Comparison of ENCODE assay signal across 8 cellular contexts in the genomic region with DNA sequence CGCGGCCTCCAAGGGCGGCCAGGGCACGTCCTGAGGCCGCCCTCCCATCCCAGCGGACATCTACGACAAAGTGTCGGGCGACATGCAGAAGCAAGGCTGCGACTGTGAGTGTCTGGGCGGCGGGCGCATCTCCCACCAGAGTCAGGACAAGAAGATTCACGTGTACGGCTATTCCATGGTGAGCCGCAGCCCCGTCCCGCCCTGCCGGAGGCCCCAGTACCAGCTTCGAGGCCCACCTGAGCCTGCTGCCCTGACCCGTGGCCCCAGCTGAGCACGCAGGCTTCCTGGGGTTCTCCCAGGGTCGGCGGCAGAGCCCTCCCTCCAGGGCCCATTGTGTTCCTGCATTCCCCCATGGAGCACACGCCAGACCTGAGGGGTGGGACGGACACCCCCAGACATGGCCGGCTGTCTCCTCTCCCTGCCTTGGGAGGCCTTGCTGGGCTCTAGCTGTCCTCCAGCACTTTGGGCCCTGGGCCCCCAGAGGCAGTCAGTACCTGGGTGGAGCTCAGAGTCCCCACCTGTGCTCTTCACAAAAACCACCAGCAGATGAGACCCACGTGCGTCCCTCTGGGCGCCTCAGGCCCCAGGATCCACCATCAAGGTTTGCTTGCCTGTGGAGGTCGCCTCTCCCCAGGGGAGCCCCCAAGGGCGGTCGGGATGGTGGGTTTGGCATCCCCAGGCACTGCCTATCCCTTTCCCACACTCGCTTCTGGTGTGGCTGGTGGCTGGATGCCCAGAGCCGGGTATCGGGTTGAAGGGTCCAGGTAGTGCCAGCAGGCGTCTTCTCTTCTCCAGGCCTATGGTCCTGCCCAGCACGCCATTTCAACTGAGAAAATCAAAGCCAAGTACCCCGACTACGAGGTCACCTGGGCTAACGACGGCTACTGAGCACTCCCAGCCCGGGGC. TPM values are rescaled to one million over a fixed set of nuclear protein-coding genes. Genes with fewer than 3 reads are reported as not detected.
A peak's percentile ranks its signal among the peaks of the same experiment; 100 is the strongest.
DNase-seq lines count a peak whose midpoint lies in the region; ATAC-seq, FAIRE-seq and TF ChIP-seq lines count a peak whose summit lies in the region.

No MANE protein-coding gene starts in this region.

- H2BK120ac ChIP-seq in H1 (replicated peaks; ENCODE audit: low read depth, low read length): no peak overlapping the region

- H3K4ac ChIP-seq in H1 (replicated peaks; ENCODE audit: insufficient read length, low read depth, low read length): no peak overlapping the region

- H2BK12ac ChIP-seq in H1 (ENCODE audit: low read depth, low read length): peak overlapping the region; percentile 1; the same call in 1 of the 2 replicates

- H3K4me3 ChIP-seq in BLaER1 (peak overlapping the region; percentile 87), NT2/D1 (ENCODE audit: insufficient read length, low read depth) (peak overlapping the region; percentile 45), H1 (ENCODE audit: extremely low read depth in 1 of 4, insufficient read depth in 2 of 4, low read depth in 3 of 4, low read length in 4 of 4) (peak overlapping the region; percentile 56 to 89 (median 72)), neural cell (ENCODE audit: low read length) (peak overlapping the region; percentile 86)

- H3K9ac ChIP-seq in BLaER1 (peak overlapping the region; percentile 84), NT2/D1 (ENCODE audit: insufficient read length, low read depth) (peak overlapping the region; percentile 87), H1 (replicated peaks in 1 of 4; ENCODE audit: extremely low read depth in 1 of 4, low read depth in 3 of 4, low read length in 3 of 4) (peak overlapping the region in 2 of 4 experiments; percentile 45 to 55; a peak in 1 of 7 replicates), neural cell (ENCODE audit: low read length) (peak overlapping the region; percentile 78)

- CTCF ChIA-PET in H1 (lab: Charles Lee; ENCODE audit: partially characterized antibody): interaction anchor here (1.5 kb wide), 1 partner anchor 9 kb away, joined by 5 read pairs; no protein-coding TSS in a partner anchor

- no peak overlapping the region for H2AFZ ChIP-seq in H1 (ENCODE audit: low read length)
- H2AFZ ChIP-seq in neural cell (ENCODE audit: low read depth, low read length): no peak overlapping the region

- no peak overlapping the region for H4K91ac ChIP-seq in H1 (replicated peaks; ENCODE audit: insufficient read length, low read length)

- peaks cover 13% of the 10 kb centered on the region for H3K23me2 ChIP-seq in H1 (ENCODE audit: low read depth, low read length)

- H3K27me3 ChIP-seq in BLaER1 (peaks cover 27% of the 10 kb centered on the region), NT2/D1 (ENCODE audit: insufficient read depth, insufficient read length) (no peaks in the 10 kb centered on the region), H1 (replicated peaks in 1 of 4; ENCODE audit: control insufficient read depth in 3 of 4, extremely low read depth in 1 of 4, insufficient read depth in 3 of 4, low read length in 3 of 4) (peaks cover 2 to 12% (median 7%) of the 10 kb centered on the region in 4 experiments; a peak in 6 of 7 replicates), neural cell (ENCODE audit: insufficient read depth, low read depth, low read length) (no peaks in the 10 kb centered on the region)

- DNase-seq in NT2/D1 (ENCODE audit: low read depth, low spot score) (no peak), H1 (ENCODE audit: low read depth in 1 of 2, low spot score in 2 of 2) (no peak), NOMO-1 (lab: John Stamatoyannopoulos, UW; ENCODE audit: unreplicated experiment in 2 of 2) (no peak), amniotic stem cell (lab: John Stamatoyannopoulos, UW) (no peak)

- peak overlapping the region; percentile 98; the same call in 1 of the 2 replicates for H2BK5ac ChIP-seq in H1 (ENCODE audit: low read depth, low read length)

- H3K36me3 ChIP-seq in BLaER1 (peaks cover 22% of the 10 kb centered on the region), NT2/D1 (ENCODE audit: insufficient read depth, insufficient read length, low read length) (peaks cover 38% of the 10 kb centered on the region), H1 (ENCODE audit: control insufficient read depth in 2 of 4, insufficient read depth in 4 of 4, low read length in 3 of 4) (peaks cover 0 to 7% (median 3%) of the 10 kb centered on the region in 4 experiments; a peak in 4 of 8 replicates), neural cell (ENCODE audit: insufficient read depth, low read length) (no peaks in the 10 kb centered on the region)

- H4K8ac ChIP-seq in H1 (ENCODE audit: extremely low read depth, insufficient read depth, low read length): no peak overlapping the region; the same call in 1 of the 2 replicates

- TF ChIP-seq RAD21 in H1 (IDR thresholded peaks at IDR 0.05 in 1 of 2, conservative IDR thresholded peaks at IDR 0.05 in 1 of 2; ENCODE audit: low read depth in 2 of 2, low read length in 2 of 2): no peak
- TF ChIP-seq RAD21 in neural cell (conservative IDR thresholded peaks at IDR 0.05): no peak

- no peak for FAIRE-seq in H1 (lab: Jason Lieb, UNC)

- TF ChIP-seq EP300 in H1 (IDR thresholded peaks at IDR 0.05; ENCODE audit: borderline replicate concordance in 1 of 2, low read depth in 2 of 2, low read length in 2 of 2) (no peak), neural cell (conservative IDR thresholded peaks at IDR 0.05; ENCODE audit: poor library complexity, severe bottlenecking) (no peak)

- H3K9me3 ChIP-seq in BLaER1: peaks cover 12% of the 10 kb centered on the region; the same call in 1 of the 2 replicates
- H3K9me3 ChIP-seq in NT2/D1 (ENCODE audit: insufficient read depth, low read length): no peaks in the 10 kb centered on the region; the same call in 1 of the 2 replicates
- H3K9me3 ChIP-seq in H1 (ENCODE audit: insufficient read depth in 2 of 2, low read depth in 1 of 2, low read length in 1 of 2): no peaks in the 10 kb centered on the region
- no peaks in the 10 kb centered on the region for H3K9me3 ChIP-seq in neural cell (ENCODE audit: low read length)

- peak overlapping the region; percentile 100 for H3K4me2 ChIP-seq in BLaER1
- peak overlapping the region; percentile 75 to 98 for H3K4me2 ChIP-seq in H1 (ENCODE audit: insufficient read depth in 1 of 2, low read depth in 2 of 2, low read length in 2 of 2)
- peak overlapping the region; percentile 57 for H3K4me2 ChIP-seq in neural cell (ENCODE audit: low read length)

- no peak overlapping the region for H3K14ac ChIP-seq in H1 (ENCODE audit: insufficient read length)

- H3K56ac ChIP-seq in H1 (replicated peaks; ENCODE audit: insufficient read length, low read depth, low read length): no peak overlapping the region

- POLR2A ChIA-PET in H1 (lab: Charles Lee; ENCODE audit: partially characterized antibody): interaction anchor here (0.6 to 16.2 kb wide), 7 partner anchors 11 to 74 kb away, joined by 3 to 248 read pairs (median 4); a partner anchor contains a TSS

- H3F3A ChIP-seq in neural cell (ENCODE audit: insufficient read depth, low read length, poor library complexity, severe bottlenecking): no peaks in the 10 kb centered on the region

- ATAC-seq in HG03469 (IDR thresholded peaks at IDR 0.05; ENCODE audit: unreplicated experiment) (no peak), HG03354 (IDR thresholded peaks at IDR 0.05; ENCODE audit: poor library complexity, severe bottlenecking, unreplicated experiment) (no peak)

- peak overlapping the region; percentile 19; the same call in 1 of the 2 replicates for H3K18ac ChIP-seq in H1 (ENCODE audit: extremely low read depth, low read length)

- H3K4me1 ChIP-seq in BLaER1 (peaks cover 50% of the 10 kb centered on the region), NT2/D1 (ENCODE audit: insufficient read depth, insufficient read length) (peaks cover 42% of the 10 kb centered on the region), H1 (replicated peaks in 1 of 4; ENCODE audit: control insufficient read depth in 3 of 4, insufficient read depth in 4 of 4, low read length in 3 of 4) (peaks cover 0 to 18% (median 8%) of the 10 kb centered on the region in 4 experiments; a peak in 5 of 7 replicates)

- H4K20me1 ChIP-seq in BLaER1 (peaks cover 36% of the 10 kb centered on the region), H1 (replicated peaks in 1 of 2; ENCODE audit: control insufficient read depth in 1 of 2, insufficient read depth in 2 of 2, low read length in 2 of 2) (peaks cover 7 to 8% of the 10 kb centered on the region in 2 experiments), neural cell (ENCODE audit: insufficient read depth) (no peaks in the 10 kb centered on the region)

- H3K27ac ChIP-seq in BLaER1: 0 out of 2 replicates have a peak overlapping the region, but pooled peaks have one; percentile 30
- H3K27ac ChIP-seq in H1 (ENCODE audit: low read depth, low read length): peak overlapping the region; percentile 67
- peak overlapping the region; percentile 81 for H3K27ac ChIP-seq in neural cell (ENCODE audit: low read length)

- TF ChIP-seq CTCF in H1 (IDR thresholded peaks at IDR 0.05; ENCODE audit: control extremely low read depth in 1 of 3, insufficient read depth in 1 of 3, low read depth in 1 of 3, low read length in 3 of 3): no peak
- no peak for TF ChIP-seq CTCF in neural cell (IDR thresholded peaks at IDR 0.05; ENCODE audit: poor library complexity, severe bottlenecking)

- H3K79me2 ChIP-seq in H1 (ENCODE audit: control insufficient read depth in 1 of 2, insufficient read depth in 2 of 2, low read length in 2 of 2): no peaks in the 10 kb centered on the region
- no peaks in the 10 kb centered on the region for H3K79me2 ChIP-seq in neural cell (replicated peaks; ENCODE audit: insufficient read depth, low read length)

- no peak overlapping the region for H3K23ac ChIP-seq in H1 (ENCODE audit: insufficient read length)

- H3K9me2 ChIP-seq in neural cell (ENCODE audit: insufficient read depth, low read length): no peaks in the 10 kb centered on the region

- no peak overlapping the region for H2AK5ac ChIP-seq in H1 (ENCODE audit: low read depth, low read length)

- peak overlapping the region; percentile 15 for H4K5ac ChIP-seq in H1 (ENCODE audit: insufficient read length, low read depth, low read length)

- no peak for TF ChIP-seq POLR2A in H1 (IDR thresholded peaks at IDR 0.05; ENCODE audit: control extremely low read depth in 1 of 2, low read depth in 2 of 2, low read length in 2 of 2)

- H2BK15ac ChIP-seq in H1 (ENCODE audit: low read length): no peak overlapping the region; the same call in 1 of the 2 replicates

- 76% methylated on average over 43 of the region's 43 CpGs; no CpG with 5 or more reads in 1 of the 2 experiments for WGBS in H1 (ENCODE audit: extremely low coverage in 1 of 2, insufficient coverage in 1 of 2, insufficient read length in 1 of 2, insufficient replicate concordance in 2 of 2, low coverage in 1 of 2, low lambda C conversion rate in 2 of 2, missing lambda C conversion rate in 1 of 2), 2 experiments

- no peak overlapping the region for H2BK20ac ChIP-seq in H1 (ENCODE audit: low read length)

- H3K79me1 ChIP-seq in H1 (ENCODE audit: low read depth, low read length): no peaks in the 10 kb centered on the region; the same call in 1 of the 2 replicates

RNA-seq across cellular contexts. Expression of a gene that starts 1.0 kb away (rescaled TPM):
- total RNA-seq in H1 (2021; fragmentation: NEBNext Ultra II Directional; extraction: Animal tissue kit (Norgen Biotek cat#: 25700)): 109 and 111 TPM in 2 replicates
- polyA plus RNA-seq in H1 (2011; rRNA removed) (226 and 246 TPM in 2 replicates), neural cell (279 and 293 TPM in 2 replicates)
- polyA plus RNA-seq in H1 (2011; cell fraction: cytosol; rRNA removed): 187 TPM
- polyA plus RNA-seq in H1 (2011; cell fraction: nucleus; rRNA removed): 299 TPM
- polyA plus RNA-seq in H1 (2012, experiment 1 of 2): 83.0 to 153 TPM (median 142 TPM) in 4 replicates
- 164 TPM for polyA plus RNA-seq in H1 (2012, experiment 2 of 2)
- 122 TPM for polyA plus RNA-seq in H1 (2013, experiment 1 of 2)
- polyA plus RNA-seq in H1 (2013, experiment 2 of 2): 112 TPM
- 13.8 and 14.5 TPM in 2 replicates for polyA minus RNA-seq in H1 (2011; rRNA and poly(A)+ RNA removed)
- 33.1 TPM for polyA minus RNA-seq in H1 (2011; cell fraction: cytosol; rRNA and poly(A)+ RNA removed)
- 44.8 TPM for polyA minus RNA-seq in H1 (2011; cell fraction: nucleus; rRNA and poly(A)+ RNA removed)
- polyA minus RNA-seq in neural cell: 73.4 and 85.2 TPM in 2 replicates

RNA-seq across cellular contexts. Expression of a gene that starts 1.9 kb away (rescaled TPM):
- total RNA-seq in H1 (2021; fragmentation: NEBNext Ultra II Directional; extraction: Animal tissue kit (Norgen Biotek cat#: 25700)): 4.5 TPM in 2 replicates
- 3.1 and 6.6 TPM in 2 replicates for polyA plus RNA-seq in H1 (2011; rRNA removed)
- 3.9 TPM for polyA plus RNA-seq in H1 (2011; cell fraction: cytosol; rRNA removed)
- polyA plus RNA-seq in H1 (2011; cell fraction: nucleus; rRNA removed): 56.5 TPM
- 2.7 to 5.8 TPM (median 5.6 TPM) in 4 replicates for polyA plus RNA-seq in H1 (2012, experiment 1 of 2)
- polyA plus RNA-seq in H1 (2012, experiment 2 of 2): 2.0 TPM
- 1.5 TPM for polyA plus RNA-seq in H1 (2013, experiment 1 of 2)
- 1.3 TPM for polyA plus RNA-seq in H1 (2013, experiment 2 of 2)
- polyA minus RNA-seq in H1 (2011; rRNA and poly(A)+ RNA removed): 0.51 and 0.69 TPM in 2 replicates
- polyA minus RNA-seq in H1 (2011; cell fraction: cytosol; rRNA and poly(A)+ RNA removed): 1.4 TPM
- polyA minus RNA-seq in H1 (2011; cell fraction: nucleus; rRNA and poly(A)+ RNA removed): 8.0 TPM
- 13.1 and 23.6 TPM in 2 replicates for polyA plus RNA-seq in neural cell
- polyA minus RNA-seq in neural cell: 3.9 and 6.1 TPM in 2 replicates

RNA-seq across cellular contexts. Expression of a gene that starts 7.9 kb away (rescaled TPM):
- 0.86 and 0.97 TPM in 2 replicates for total RNA-seq in H1 (2021; fragmentation: NEBNext Ultra II Directional; extraction: Animal tissue kit (Norgen Biotek cat#: 25700))
- polyA plus RNA-seq in H1 (2011; rRNA removed) (0.12 and 0.33 TPM in 2 replicates), neural cell (1.5 TPM in 2 replicates)
- polyA plus RNA-seq in H1 (2011; cell fraction: cytosol; rRNA removed): 0.45 TPM
- 2.4 TPM for polyA plus RNA-seq in H1 (2011; cell fraction: nucleus; rRNA removed)
- polyA plus RNA-seq in H1 (2012, experiment 1 of 2): 0.47 to 1.1 TPM (median 0.87 TPM) in 4 replicates
- polyA plus RNA-seq in H1 (2012, experiment 2 of 2): 0.31 TPM
- polyA plus RNA-seq in H1 (2013, experiment 1 of 2): 0.26 TPM
- 0.26 TPM for polyA plus RNA-seq in H1 (2013, experiment 2 of 2)
- 0.02 and 0.03 TPM in 2 replicates for polyA minus RNA-seq in H1 (2011; rRNA and poly(A)+ RNA removed)
- not detected for polyA minus RNA-seq in H1 (2011; cell fraction: cytosol; rRNA and poly(A)+ RNA removed)
- polyA minus RNA-seq in H1 (2011; cell fraction: nucleus; rRNA and poly(A)+ RNA removed): 0.80 TPM
- 2.2 TPM in 2 replicates for polyA minus RNA-seq in neural cell

RNA-seq across cellular contexts. Expression of a gene that starts 15.9 kb away (rescaled TPM):
- 337 and 338 TPM in 2 replicates for total RNA-seq in H1 (2021; fragmentation: NEBNext Ultra II Directional; extraction: Animal tissue kit (Norgen Biotek cat#: 25700))
- polyA plus RNA-seq in H1 (2011; rRNA removed): 297 and 298 TPM in 2 replicates
- polyA plus RNA-seq in H1 (2011; cell fraction: cytosol; rRNA removed): 526 TPM
- 195 TPM for polyA plus RNA-seq in H1 (2011; cell fraction: nucleus; rRNA removed)
- 387 to 511 TPM (median 478 TPM) in 4 replicates for polyA plus RNA-seq in H1 (2012, experiment 1 of 2)
- 475 TPM for polyA plus RNA-seq in H1 (2012, experiment 2 of 2)
- polyA plus RNA-seq in H1 (2013, experiment 1 of 2): 275 TPM
- 291 TPM for polyA plus RNA-seq in H1 (2013, experiment 2 of 2)
- 58.1 and 73.1 TPM in 2 replicates for polyA minus RNA-seq in H1 (2011; rRNA and poly(A)+ RNA removed)
- 111 TPM for polyA minus RNA-seq in H1 (2011; cell fraction: cytosol; rRNA and poly(A)+ RNA removed)
- 68.1 TPM for polyA minus RNA-seq in H1 (2011; cell fraction: nucleus; rRNA and poly(A)+ RNA removed)
- 613 and 677 TPM in 2 replicates for polyA plus RNA-seq in neural cell
- 155 and 194 TPM in 2 replicates for polyA minus RNA-seq in neural cell

RNA-seq across cellular contexts. Expression of a gene that starts 36.1 kb away (rescaled TPM):
- total RNA-seq in H1 (2021; fragmentation: NEBNext Ultra II Directional; extraction: Animal tissue kit (Norgen Biotek cat#: 25700)): 50.2 and 50.5 TPM in 2 replicates
- polyA plus RNA-seq in H1 (2011; rRNA removed) (26.9 and 39.3 TPM in 2 replicates), neural cell (14.6 and 21.5 TPM in 2 replicates)
- polyA plus RNA-seq in H1 (2011; cell fraction: cytosol; rRNA removed): 38.9 TPM
- polyA plus RNA-seq in H1 (2011; cell fraction: nucleus; rRNA removed): 71.5 TPM
- 27.1 to 40.9 TPM (median 38.8 TPM) in 4 replicates for polyA plus RNA-seq in H1 (2012, experiment 1 of 2)
- 25.8 TPM for polyA plus RNA-seq in H1 (2012, experiment 2 of 2)
- 17.7 TPM for polyA plus RNA-seq in H1 (2013, experiment 1 of 2)
- polyA plus RNA-seq in H1 (2013, experiment 2 of 2): 16.7 TPM
- polyA minus RNA-seq in H1 (2011; rRNA and poly(A)+ RNA removed): 29.8 and 31.1 TPM in 2 replicates
- polyA minus RNA-seq in H1 (2011; cell fraction: cytosol; rRNA and poly(A)+ RNA removed): 30.1 TPM
- 34.1 TPM for polyA minus RNA-seq in H1 (2011; cell fraction: nucleus; rRNA and poly(A)+ RNA removed)
- polyA minus RNA-seq in neural cell: 12.2 and 14.1 TPM in 2 replicates

Comparison
In these comparisons a context has a peak if more than half of its experiments do, and no peak if none do; other contexts are left out.
1. H3K27ac ChIP-seq: peak in every context shown above with its lines; median percentile 81 in neural cell; 67 in H1; 30 in BLaER1.